Comparison of ENCODE assay signal across 8 cellular contexts in the genomic region with DNA sequence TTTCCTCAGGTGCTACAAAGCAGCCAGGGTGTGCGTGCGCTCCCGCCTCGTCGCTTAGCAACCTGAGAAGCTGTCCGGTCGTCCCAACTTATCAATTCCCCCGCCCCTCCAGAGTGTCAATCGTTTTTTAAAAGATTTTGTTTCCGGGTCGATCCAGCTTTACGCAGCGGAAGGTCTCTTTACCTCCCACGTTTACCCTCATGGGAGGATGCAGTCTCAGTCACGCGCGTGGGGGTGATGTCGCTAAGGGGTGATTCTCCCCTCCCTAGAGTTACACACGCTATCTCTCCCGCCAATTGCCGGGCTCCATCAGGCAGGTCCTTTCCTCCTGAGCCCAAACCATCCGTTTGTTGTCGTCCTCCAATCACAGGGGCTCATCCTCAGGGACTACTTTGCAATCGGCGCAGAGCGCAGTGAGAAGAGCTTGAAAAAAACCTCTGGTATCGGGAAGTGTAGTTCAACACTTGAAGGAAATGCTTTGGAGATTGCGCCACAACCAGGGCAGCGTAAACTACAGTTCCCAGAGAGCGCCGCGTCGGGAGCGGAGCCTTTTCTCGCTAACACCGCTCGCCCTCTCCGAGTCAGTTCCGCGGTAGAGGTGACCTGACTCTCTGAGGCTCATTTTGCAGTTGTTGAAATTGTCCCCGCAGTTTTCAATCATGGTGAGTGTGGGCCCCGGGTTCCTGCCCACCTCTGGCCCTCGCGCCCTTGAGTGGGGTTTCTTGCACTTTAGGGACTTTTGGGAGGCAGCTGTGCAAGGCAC. TPM values are rescaled to one million over a fixed set of nuclear protein-coding genes. Genes with fewer than 3 reads are reported as not detected.
DNase-seq lines count a peak whose midpoint lies in the region; ATAC-seq and TF ChIP-seq lines count a peak whose summit lies in the region.

A gene (plus strand): TSS at position 579 of the 763 bp plus-strand sequence. CDS start 81 bp downstream, at position 660.
A gene with protein sequence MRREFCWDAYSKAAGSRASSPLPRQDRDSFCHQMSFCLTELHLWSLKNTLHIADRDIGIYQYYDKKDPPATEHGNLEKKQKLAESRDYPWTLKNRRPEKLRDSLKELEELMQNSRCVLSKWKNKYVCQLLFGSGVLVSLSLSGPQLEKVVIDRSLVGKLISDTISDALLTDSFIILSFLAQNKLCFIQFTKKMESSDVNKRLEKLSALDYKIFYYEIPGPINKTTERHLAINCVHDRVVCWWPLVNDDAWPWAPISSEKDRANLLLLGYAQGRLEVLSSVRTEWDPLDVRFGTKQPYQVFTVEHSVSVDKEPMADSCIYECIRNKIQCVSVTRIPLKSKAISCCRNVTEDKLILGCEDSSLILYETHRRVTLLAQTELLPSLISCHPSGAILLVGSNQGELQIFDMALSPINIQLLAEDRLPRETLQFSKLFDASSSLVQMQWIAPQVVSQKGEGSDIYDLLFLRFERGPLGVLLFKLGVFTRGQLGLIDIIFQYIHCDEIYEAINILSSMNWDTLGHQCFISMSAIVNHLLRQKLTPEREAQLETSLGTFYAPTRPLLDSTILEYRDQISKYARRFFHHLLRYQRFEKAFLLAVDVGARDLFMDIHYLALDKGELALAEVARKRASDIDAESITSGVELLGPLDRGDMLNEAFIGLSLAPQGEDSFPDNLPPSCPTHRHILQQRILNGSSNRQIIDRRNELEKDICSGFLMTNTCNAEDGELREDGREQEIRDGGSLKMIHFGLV (minus strand): TSS at position 93 of the 763 bp plus-strand sequence. CDS start 206 bp downstream, outside the sequence.

- H3K27me3 ChIP-seq in uterus, result no peaks in the 10 kb centered on the region

- H3K27ac ChIP-seq in uterus, result peak within 1 kb of the TSS; percentile 84 to 86

- TF ChIP-seq CTCF in uterus (IDR thresholded peaks at IDR 0.05), result no peak

- H3K36me3 ChIP-seq in uterus, result no peaks in the 10 kb centered on the region

- peak; percentile 58 to 65 for TF ChIP-seq POLR2A in uterus (IDR thresholded peaks at IDR 0.05)

- DNase-seq in NCI-H2029 (lab: John Stamatoyannopoulos, UW) (peak; percentile 97), T-helper 9 cell (peak; percentile 85), astrocyte of the hippocampus (ENCODE audit: low read depth, low spot score) (peak; percentile 99), hepatic stellate cell (ENCODE audit: low spot score) (peak; percentile 80), putamen (ENCODE audit: low spot score) (peak; percentile 99), uterus (peak; percentile 93 to 95)

- H3K9me3 ChIP-seq in uterus, result no peaks in the 10 kb centered on the region

- peak within 1 kb of the TSS; percentile 80 to 82 for H3K4me3 ChIP-seq in uterus

- ATAC-seq in GM18508 (IDR thresholded peaks at IDR 0.05; ENCODE audit: insufficient read depth, unreplicated experiment), result peak; percentile 78
- ATAC-seq in HG02981 (IDR thresholded peaks at IDR 0.05; ENCODE audit: unreplicated experiment), result peak; percentile 84

- no peaks in the 10 kb centered on the region for H3K4me1 ChIP-seq in uterus

- intact Hi-C loops in uterus (cut with DNase I; ENCODE audit: low total_unique reads), result no loop called here

RNA-seq across cellular contexts. Expression of the first gene that starts in this region (rescaled TPM):
- total RNA-seq in uterus, result 100 to 1,000 TPM in 2 of 4 donors, 10 to 100 TPM in 2; 80.1 to 132 (median 101) TPM

RNA-seq across cellular contexts. Expression of the second gene that starts in this region (rescaled TPM):
- total RNA-seq in uterus, result 10 to 100 TPM in 3 of 4 donors, 1 to 10 TPM in 1; 8.8 to 39.8 (median 29.7) TPM

Comparison
In these comparisons a context has a peak if more than half of its experiments do, and no peak if none do; other contexts are left out.
1. Peak in every context shown above with its lines: DNase-seq, ATAC-seq, H3K4me3 ChIP-seq and H3K27ac ChIP-seq.